Comparison of ENCODE assay signal across 12 cellular contexts in genomic region chr10:123178390-123178789, GRCh38. TPM values are rescaled to one million over a fixed set of nuclear protein-coding genes. Genes with fewer than 3 reads are reported as not detected.
"Had no signal": no experiment of that assay in that cellular context is flagged by ENCODE, and none has a peak within 500 bp of the region (broad histone marks: within the 10 kb centered on the region; RNA-seq: fewer than 3 reads in every experiment).

No MANE protein-coding gene starts in this region.

RNA-seq across cellular contexts. Expression of gene HMX2, which starts 30.5 kb away (rescaled TPM):
- total RNA-seq: activated CD4-positive, alpha-beta memory T cell treated with anti-CD3 and anti-CD28 coated beads, Interleukin-2, amount 10 ng/mL, durations not matched to agents 7 days and 5 days; activated CD4-positive, alpha-beta T cell treated with anti-CD3 and anti-CD28 coated beads, Interleukin-2, amount 10 ng/mL, durations not matched to agents 24 days and 14 days; activated CD4-positive, alpha-beta T cell treated with anti-CD3 and anti-CD28 coated beads, Interleukin-2, amount 10 ng/mL, durations not matched to agents 7 days and 5 days; activated CD8-positive, alpha-beta memory T cell treated with anti-CD3 and anti-CD28 coated beads for 36 hours; activated CD8-positive, alpha-beta memory T cell treated with anti-CD3 and anti-CD28 coated beads, Interleukin-2, amount 10 ng/mL, durations not matched to agents 7 days and 5 days; activated CD8-positive, alpha-beta T cell treated with anti-CD3 and anti-CD28 coated beads, Interleukin-2, amount 10 ng/mL, durations not matched to agents 7 days and 5 days; T-helper 1 cell treated with Interleukin-12 subunit alpha and Interleukin-12 subunit beta and Interleukin-4 antibody, amounts not matched to agents 30 ng/mL and 1 ng/mL, for 36 hours; T-helper 17 cell; T-helper 2 cell treated with Interferon-gamma antibody and Interleukin-4, amounts not matched to agents 100 ng/mL and 5 ng/mL, for 36 hours had no signal

RNA-seq across cellular contexts. Expression of gene HMX3, which starts 42.6 kb away (rescaled TPM):
- total RNA-seq: activated B cell treated with CpG ODN at 0.5 μM for 24 hours; activated CD4-positive, alpha-beta memory T cell treated with anti-CD3 and anti-CD28 coated beads, Interleukin-2, amount 10 ng/mL, durations not matched to agents 7 days and 5 days; activated CD4-positive, alpha-beta T cell treated with anti-CD3 and anti-CD28 coated beads for 36 hours; activated CD4-positive, alpha-beta T cell treated with anti-CD3 and anti-CD28 coated beads, Interleukin-2, amount 10 ng/mL, durations not matched to agents 24 days and 14 days; activated CD4-positive, alpha-beta T cell treated with anti-CD3 and anti-CD28 coated beads, Interleukin-2, amount 10 ng/mL, durations not matched to agents 7 days and 5 days; activated CD8-positive, alpha-beta memory T cell treated with anti-CD3 and anti-CD28 coated beads, Interleukin-2, amount 10 ng/mL, durations not matched to agents 7 days and 5 days; activated CD8-positive, alpha-beta T cell treated with anti-CD3 and anti-CD28 coated beads, Interleukin-2, amount 10 ng/mL, durations not matched to agents 7 days and 5 days; T-helper 1 cell treated with Interleukin-12 subunit alpha and Interleukin-12 subunit beta and Interleukin-4 antibody, amounts not matched to agents 30 ng/mL and 1 ng/mL, for 36 hours; T-helper 2 cell treated with Interferon-gamma antibody and Interleukin-4, amounts not matched to agents 100 ng/mL and 5 ng/mL, for 36 hours; WTC11 had no signal
